Comparison of ENCODE assay signal across 11 cellular contexts in the genomic region with DNA sequence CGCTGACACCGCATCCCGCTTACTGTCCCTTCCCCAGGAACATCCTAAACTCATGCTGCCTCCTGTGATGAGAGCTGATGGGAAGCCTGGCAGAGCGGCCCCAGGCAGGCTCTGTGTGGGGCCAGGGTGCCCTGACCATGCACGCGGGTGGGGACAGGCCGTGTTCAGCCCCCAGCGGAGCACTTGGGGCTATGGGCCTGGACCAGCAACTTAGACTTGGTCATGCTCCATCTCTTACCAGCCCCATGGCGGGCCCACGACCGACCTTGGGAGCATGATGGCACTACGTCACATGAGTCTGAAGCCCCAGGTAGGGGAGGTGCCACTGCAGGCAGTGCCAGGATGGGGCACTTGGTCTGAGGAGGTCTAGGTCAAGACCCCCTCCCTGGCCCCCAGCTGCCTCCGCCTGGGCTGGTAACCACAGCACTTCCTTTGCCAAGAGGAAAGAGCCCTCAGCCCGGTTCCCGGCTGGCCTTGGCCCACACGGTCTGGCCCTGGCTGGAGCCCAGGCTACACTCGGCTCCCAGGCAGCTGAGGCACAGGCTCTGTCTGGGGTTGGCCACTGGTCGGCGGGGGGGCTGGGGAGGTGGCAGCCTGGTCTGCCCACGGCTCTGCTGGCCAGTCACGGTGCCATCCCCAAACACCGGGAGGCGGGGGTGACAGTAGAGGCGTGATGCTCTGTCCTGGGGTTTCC. TPM values are rescaled to one million over a fixed set of nuclear protein-coding genes. Genes with fewer than 3 reads are reported as not detected.
DNase-seq lines count a peak whose midpoint lies in the region; ATAC-seq, FAIRE-seq and TF ChIP-seq lines count a peak whose summit lies in the region.
"Had no signal": no experiment of that assay in that cellular context is flagged by ENCODE, and none has a peak within 500 bp of the region (broad histone marks: within the 10 kb centered on the region; RNA-seq: fewer than 3 reads in every experiment).

No MANE protein-coding gene starts in this region.

- H3K4me1 ChIP-seq in A549 (peaks cover 78% of the 10 kb centered on the region), pancreas (peaks cover 32 to 51% (median 37%) of the 10 kb centered on the region in 3 donors)

- TF ChIP-seq POLR2A in A549 (IDR thresholded peaks at IDR 0.05; ENCODE audit: low read length) (no peak), H54 (IDR thresholded peaks at IDR 0.05; ENCODE audit: low read depth, low read length) (no peak)

- no peaks in the 10 kb centered on the region for H3K36me3 ChIP-seq in pancreas

- H3K4me3 ChIP-seq in A549 (no peak overlapping the region), pancreas (no peak overlapping the region)

- no peak for TF ChIP-seq RAD21 in A549 (conservative IDR thresholded peaks at IDR 0.05 in 1 of 2, IDR thresholded peaks at IDR 0.05 in 1 of 2)

- TF ChIP-seq CTCF in A549 (IDR thresholded peaks at IDR 0.05) (no peak), pancreas (IDR thresholded peaks at IDR 0.05) (no peak)

- H3K27ac ChIP-seq in A549 (peak overlapping the region; percentile 98 to 100), pancreas (peak overlapping the region; percentile 68 to 88 (median 73))

- no peak for ATAC-seq in A549
- ATAC-seq in pancreas: peak; percentile 36 to 62 (median 52)
- ATAC-seq in GM21737 (IDR thresholded peaks at IDR 0.05; ENCODE audit: unreplicated experiment): no peak
- no peak for ATAC-seq in HG02938 (IDR thresholded peaks at IDR 0.05; ENCODE audit: unreplicated experiment)

- POLR2A ChIA-PET in A549 (lab: Yijun Ruan, JAX): interaction anchor here (1.2 to 6.5 kb wide), 3 partner anchors 9 to 23 kb away, joined by 3 to 107 read pairs (median 25); a partner anchor contains a TSS

- 97% methylated on average over 10 of the region's 24 CpGs for WGBS in A549 (ENCODE audit: missing lambda C conversion rate)
- 49 to 52% methylated on average over 22 to 24 of the region's 24 CpGs for WGBS in pancreas, 2 donors

- DNase-seq in A549 (ENCODE audit: low read depth in 1 of 2, low spot score in 1 of 2) (no peak), UCSD-AML1 (lab: John Stamatoyannopoulos, UW; ENCODE audit: unreplicated experiment) (peak; percentile 36), glomerular visceral epithelial cell (ENCODE audit: extremely low spot score) (peak; percentile 62), pancreas (peak in 5 of 6 donors; percentile 64 to 87 (median 80)), iPS-NIHi7 (ENCODE audit: extremely low spot score) (no peak), H54 (ENCODE audit: insufficient read length, low spot score) (no peak)
- DNase-seq: activated CD4-positive, alpha-beta memory T cell treated with anti-CD3 and anti-CD28 coated beads for 36 hours; NCI-H1436; stimulated activated CD4-positive, alpha-beta T cell treated with anti-CD3 and anti-CD28 coated beads, Interleukin-12 subunit alpha, Interleukin-12 subunit beta, amount 100 ng/mL, for 4 hours had no signal

- FAIRE-seq in A549 (lab: Jason Lieb, UNC): no peak
- FAIRE-seq in pancreas (lab: Jason Lieb, UNC): no peak
- no peak for FAIRE-seq in H54 (lab: Jason Lieb, UNC)

- CTCF ChIA-PET in A549 (lab: Yijun Ruan, JAX): interaction anchor here (1.0 to 4.8 kb wide), 10 partner anchors 9 to 129 kb away, joined by 3 to 39 read pairs (median 10); no protein-coding TSS in a partner anchor

- intact Hi-C loops in pancreas (cut with DNase I): no loop called here

- no peaks in the 10 kb centered on the region for H3K27me3 ChIP-seq in pancreas

- TF ChIP-seq EP300 in A549 (IDR thresholded peaks at IDR 0.05): no peak

- H3K9me3 ChIP-seq in A549 (no peaks in the 10 kb centered on the region), pancreas (no peaks in the 10 kb centered on the region)

- H3K4me2 ChIP-seq in A549: peak overlapping the region; percentile 89

TF ChIP-seq in A549, 52 proteins besides CTCF, POLR2A, EP300 and RAD21:
- TF ChIP-seq, protein P1, sequence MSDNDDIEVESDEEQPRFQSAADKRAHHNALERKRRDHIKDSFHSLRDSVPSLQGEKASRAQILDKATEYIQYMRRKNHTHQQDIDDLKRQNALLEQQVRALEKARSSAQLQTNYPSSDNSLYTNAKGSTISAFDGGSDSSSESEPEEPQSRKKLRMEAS (IDR thresholded peaks at IDR 0.05): peak; percentile 44; the same call in 1 of the 2 replicates
- TF ChIP-seq JUNB (IDR thresholded peaks at IDR 0.05): no peak
TF ChIP-seq in A549: peak in this region for 1.

RNA-seq across cellular contexts. Expression of a gene that starts 25.7 kb away (rescaled TPM):
- 2.1 and 2.6 TPM in 2 replicates for polyA plus RNA-seq in A549 (2011; rRNA removed)
- 7.4 and 8.4 TPM in 2 replicates for polyA plus RNA-seq in A549 (2012; cell fraction: cytosol; rRNA removed)
- 27.4 and 38.1 TPM in 2 replicates for polyA plus RNA-seq in A549 (2012; cell fraction: nucleus; rRNA removed)
- polyA plus RNA-seq in A549 (2017; fragmentation: RNase III; extraction: RNeasy Plus Mini Kit Qiagen cat#74134 plus additional on column Dnase treatment): 5.2 to 5.9 TPM (median 5.8 TPM) in 3 replicates
- 2.6 and 3.5 TPM in 2 replicates for polyA minus RNA-seq in A549 (2011; rRNA and poly(A)+ RNA removed)
- 10 to 100 TPM in 2 of 6 donors, 1 to 10 TPM in 4; 8.0 to 11.5 (median 9.6) TPM for total RNA-seq in pancreas
- 10 to 100 TPM; 11.4 to 24.1 TPM for polyA plus RNA-seq in pancreas

Comparison
In these comparisons a context has a peak if more than half of its experiments do, and no peak if none do; other contexts are left out.
1. ATAC-seq: peak in pancreas (4 of 4); none in A549 (0 of 2), GM21737 (single experiment) and HG02938 (single experiment).
2. DNase-seq: peak in UCSD-AML1 (single experiment), glomerular visceral epithelial cell (single experiment) and pancreas (5 of 6); none in A549 (0 of 2), iPS-NIHi7 (single experiment) and H54 (single experiment).